In the genomic region with DNA sequence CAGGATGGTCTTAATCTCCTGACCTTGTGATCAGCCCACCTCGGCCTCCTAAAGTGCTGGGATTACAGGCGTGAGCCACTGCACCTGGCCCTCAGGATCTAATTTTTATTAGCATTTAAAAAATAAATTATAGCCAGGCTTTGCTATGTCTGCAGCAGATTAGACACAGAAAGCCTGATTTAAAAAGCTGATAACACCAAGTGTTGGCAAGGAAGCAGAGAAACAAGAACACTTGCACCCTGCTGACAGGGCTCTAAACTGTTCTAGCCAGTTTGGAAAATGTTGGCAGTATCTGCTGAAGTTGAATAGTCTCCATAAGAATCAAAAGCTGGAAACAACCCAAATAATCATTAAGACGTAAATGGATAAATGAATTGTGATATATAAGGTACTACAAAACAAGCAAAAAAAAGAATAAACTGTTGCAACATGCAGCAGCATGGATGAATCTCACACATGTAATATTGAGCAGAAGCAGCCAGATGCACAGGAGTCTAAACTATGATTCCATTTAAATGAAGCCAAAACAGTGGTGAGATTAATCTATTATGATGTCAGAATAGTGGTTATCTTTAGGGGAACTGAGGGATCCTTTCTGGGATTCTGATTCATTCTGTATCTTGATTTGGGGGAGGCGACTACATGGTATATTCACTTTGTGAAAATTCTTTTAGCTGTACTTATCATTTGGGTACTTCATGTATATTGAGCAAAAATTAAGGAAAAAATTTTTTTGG, we compare ENCODE assay signal across 24 cellular contexts. TPM values are rescaled to one million over a fixed set of nuclear protein-coding genes. Genes with fewer than 3 reads are reported as not detected.
DNase-seq lines count a peak whose midpoint lies in the region; ATAC-seq and TF ChIP-seq lines count a peak whose summit lies in the region.
"Had no signal": no experiment of that assay in that cellular context is flagged by ENCODE, and none has a peak within 500 bp of the region (broad histone marks: within the 10 kb centered on the region; RNA-seq: fewer than 3 reads in every experiment).

No MANE protein-coding gene starts in this region.

- H3K27ac ChIP-seq in left ventricle myocardium inferior (replicated peaks), result peak overlapping the region; percentile 12
- H3K27ac ChIP-seq: A549, KMS-11, Peyer's patch, SK-N-MC had no signal

- no peaks in the 10 kb centered on the region for H3K9me3 ChIP-seq in left ventricle myocardium inferior (replicated peaks)
- H3K9me3 ChIP-seq: A549, Peyer's patch had no signal

- no peak overlapping the region for H3K4me3 ChIP-seq in left ventricle myocardium inferior
- H3K4me3 ChIP-seq: A549, Peyer's patch, SK-N-MC had no signal

- DNase-seq in left ventricle myocardium inferior (no peak), left ventricle myocardium superior (no peak), NCI-H226 (peak; percentile 40), amniotic epithelial cell (ENCODE audit: low read depth) (peak; percentile 72), COR-L47 (lab: John Stamatoyannopoulos, UW) (no peak), HK-2 (ENCODE audit: unreplicated experiment) (no peak), GM13976 (ENCODE audit: low spot score) (no peak)
- DNase-seq: C1 segment of cervical spinal cord; CD8-positive, alpha-beta T cell; DMS79 treated with DMSO at 0.1 percent for 48 hours; GF-D8; NCI-H1092; NCI-H1417 treated with DMSO at 0.1 percent for 48 hours; NCI-H1694 treated with DMSO at 0.1 percent for 48 hours; NCI-H2081; NCI-H2227 treated with DMSO at 0.1 percent for 48 hours; NCI-H510A; NCI-H69; Peyer's patch; SIG-M5 had no signal

- H3K27me3 ChIP-seq in left ventricle myocardium inferior (ENCODE audit: low read depth), result no peaks in the 10 kb centered on the region
- H3K27me3 ChIP-seq: Peyer's patch had no signal

- intact Hi-C loops in left ventricle myocardium inferior (cut with micrococcal nuclease) (no loop called here), left ventricle myocardium superior (cut with micrococcal nuclease) (no loop called here)

- TF ChIP-seq CTCF in left ventricle myocardium inferior (IDR thresholded peaks at IDR 0.05; ENCODE audit: borderline replicate concordance) (no peak), GM13976 (IDR thresholded peaks at IDR 0.05; ENCODE audit: borderline replicate concordance, control extremely low read depth, extremely low read depth, insufficient read depth, missing control alignments) (no peak)

- in situ Hi-C loops in GM13976 (cut with MboI; ENCODE audit: low sequenced_read_pairs, unreplicated experiment), result no loop called here

- ATAC-seq in left ventricle myocardium superior, result no peak
- ATAC-seq: A549; CD8-positive, alpha-beta T cell; HCT116 had no signal

- H3K4me1 ChIP-seq in left ventricle myocardium inferior, result peaks cover 41% of the 10 kb centered on the region
- H3K4me1 ChIP-seq: A549 had no signal

- H3K36me3 ChIP-seq in left ventricle myocardium inferior, result no peaks in the 10 kb centered on the region

RNA-seq across cellular contexts. Expression of gene ADORA2A, which starts 40.4 kb away (rescaled TPM):
- total RNA-seq in left ventricle myocardium inferior (3.6 TPM), left ventricle myocardium superior (4.1 TPM)

Comparison
In these comparisons a context has a peak if more than half of its experiments do, and no peak if none do; other contexts are left out.
1. DNase-seq: peak in NCI-H226 (single experiment) and amniotic epithelial cell (single experiment); none in left ventricle myocardium inferior (single experiment), left ventricle myocardium superior (single experiment), COR-L47 (single experiment), HK-2 (single experiment) and GM13976 (single experiment).